ENCODE assay signal across 1 cellular context in genomic region chr20:62791301-62792181, GRCh38.
TF ChIP-seq lines count a peak whose summit lies in the region.

No MANE protein-coding gene starts in this region.

TF ChIP-seq in GM12878, 131 proteins besides CTCF, POLR2A, EP300 and RAD21:
- TF ChIP-seq PRDM15 (CRISPR knock-in tag; IDR thresholded peaks at IDR 0.05) (no peak), FOXK2 (IDR thresholded peaks at IDR 0.05) (no peak), MEF2B (IDR thresholded peaks at IDR 0.05; ENCODE audit: partially characterized antibody, poor library complexity, severe bottlenecking) (peak; percentile 14), KAT2A (conservative IDR thresholded peaks at IDR 0.05; ENCODE audit: control insufficient read depth, low read depth, low read length) (no peak), RELA (IDR thresholded peaks at IDR 0.05; ENCODE audit: borderline replicate concordance, partially characterized antibody) (peak; percentile 39), ATF3 (IDR thresholded peaks at IDR 0.05; ENCODE audit: borderline replicate concordance, extremely low read depth, low read depth, low read length) (no peak), SMARCA5 (IDR thresholded peaks at IDR 0.05) (peak; percentile 68; the same call in 1 of the 2 replicates), IKZF2 (IDR thresholded peaks at IDR 0.05) (peak; percentile 22 to 27; a peak in 1 of 4 replicates), USF1 (IDR thresholded peaks at IDR 0.05; ENCODE audit: borderline replicate concordance, extremely low read length, insufficient read depth, low read depth, low read length) (no peak), RB1 (IDR thresholded peaks at IDR 0.05; ENCODE audit: borderline replicate concordance) (peak; percentile 84; the same call in 1 of the 2 replicates), CREB1 (IDR thresholded peaks at IDR 0.05; ENCODE audit: low read depth) (0 out of 2 replicates have a peak, but pooled peaks have one; percentile 19), YY1 (IDR thresholded peaks at IDR 0.05; ENCODE audit: low read depth, low read length) (peak; percentile 51; the same call in 1 of the 2 replicates), ZNF592 (IDR thresholded peaks at IDR 0.05) (peak; percentile 66; the same call in 1 of the 2 replicates), CREM (IDR thresholded peaks at IDR 0.05; ENCODE audit: low read depth) (0 out of 2 replicates have a peak, but pooled peaks have one; percentile 9), SMC3 (IDR thresholded peaks at IDR 0.05; ENCODE audit: borderline replicate concordance, low read length) (peak; percentile 72), RAD51 (IDR thresholded peaks at IDR 0.05) (no peak), ZNF207 (IDR thresholded peaks at IDR 0.05; ENCODE audit: borderline replicate concordance) (peak; percentile 74; the same call in 1 of the 2 replicates), IKZF1 (conservative IDR thresholded peaks at IDR 0.05) (peak; percentile 56), TBL1XR1 (IDR thresholded peaks at IDR 0.05; ENCODE audit: low read depth, low read length) (no peak), TCF12 (IDR thresholded peaks at IDR 0.05; ENCODE audit: low read depth, low read length) (0 out of 2 replicates have a peak, but pooled peaks have one; percentile 16), NBN (IDR thresholded peaks at IDR 0.05) (no peak), ZZZ3 (IDR thresholded peaks at IDR 0.05; ENCODE audit: control insufficient read depth, insufficient read length, low read depth) (no peak), RUNX3 (IDR thresholded peaks at IDR 0.05; ENCODE audit: low read length) (peak; percentile 17; the same call in 1 of the 2 replicates), KLF5 (IDR thresholded peaks at IDR 0.05; ENCODE audit: partially characterized antibody) (peak; percentile 36), FOS (IDR thresholded peaks at IDR 0.05; ENCODE audit: borderline replicate concordance, extremely low read depth, insufficient read length) (no peak), ETV6 (conservative IDR thresholded peaks at IDR 0.05 in 1 of 2, IDR thresholded peaks at IDR 0.05 in 1 of 2; ENCODE audit: borderline replicate concordance in 1 of 2, low read depth in 1 of 2) (peak in 1 of 2 experiments; percentile 31; a peak in 1 of 4 replicates)
